In genomic region chr1:29317063-29317915, GRCh38 we compare ENCODE assay signal across 23 cellular contexts.
"Had no signal": no experiment of that assay in that cellular context is flagged by ENCODE, and none has a peak within 500 bp of the region (broad histone marks: within the 10 kb centered on the region; RNA-seq: fewer than 3 reads in every experiment).

No MANE protein-coding gene starts in this region.

- H3K27me3 ChIP-seq: dorsolateral prefrontal cortex, gastrocnemius medialis, right atrium auricular region, sigmoid colon, testis, tibial artery, upper lobe of left lung, uterus had no signal

- H3K4me3 Mint-ChIP-seq: endodermal cell; memory B cell; natural killer cell; stimulated activated memory B cell treated with anti-CD40 and anti-IgM and Interleukin-4, amounts not matched to agents 10 μg/mL and 1 μg/mL and 100 μg/mL, for 72 hours had no signal

- H3K27me3 Mint-ChIP-seq: memory B cell had no signal

- DNase-seq: dorsolateral prefrontal cortex; effector CD4-positive, alpha-beta T cell; endodermal cell; foreskin fibroblast; gastrocnemius medialis; kidney; natural killer cell; sigmoid colon; stimulated activated CD4-positive, alpha-beta T cell treated with anti-CD3 and anti-CD28 coated beads, Interleukin-4, amount 100 ng/mL, for 4 hours; stimulated activated naive CD8-positive, alpha-beta T cell treated with anti-CD3 and anti-CD28 coated beads, Interleukin-15, Interleukin-2, amounts not matched to agents 100 U/mL and 50 U/mL, for 24 hours; substantia nigra; testis; tibial artery; uterus had no signal

- H3K9me3 ChIP-seq: gastrocnemius medialis, prostate gland, right atrium auricular region, sigmoid colon, testis, tibial artery, upper lobe of left lung, uterus had no signal

- H3K27ac ChIP-seq: dorsolateral prefrontal cortex, epithelial cell of prostate, gastrocnemius medialis, prostate gland, right atrium auricular region, sigmoid colon, testis, tibial artery, upper lobe of left lung, uterus had no signal

- H3K4me3 ChIP-seq: dorsolateral prefrontal cortex, gastrocnemius medialis, lung, prostate gland, right atrium auricular region, sigmoid colon, testis, tibial artery, upper lobe of left lung, uterus had no signal

- H3K36me3 Mint-ChIP-seq: memory B cell; natural killer cell; stimulated activated memory B cell treated with anti-CD40 and anti-IgM and Interleukin-4, amounts not matched to agents 10 μg/mL and 1 μg/mL and 100 μg/mL, for 72 hours had no signal

- H3K4me1 ChIP-seq: gastrocnemius medialis, prostate gland, right atrium auricular region, sigmoid colon, testis, tibial artery, upper lobe of left lung, uterus had no signal

- H3K4me1 Mint-ChIP-seq: endodermal cell; memory B cell; natural killer cell; stimulated activated memory B cell treated with anti-CD40 and anti-IgM and Interleukin-4, amounts not matched to agents 10 μg/mL and 1 μg/mL and 100 μg/mL, for 72 hours had no signal

- H3K36me3 ChIP-seq: uterus had no signal

- ATAC-seq: esophagus mucosa; gastrocnemius medialis; left lobe of liver; natural killer cell; stimulated activated memory B cell treated with anti-CD40 and anti-IgM and Interleukin-4, amounts not matched to agents 10 μg/mL and 1 μg/mL and 100 μg/mL, for 72 hours; stimulated activated naive CD8-positive, alpha-beta T cell treated with anti-CD3 and anti-CD28 coated beads, Interleukin-15, Interleukin-2, amounts not matched to agents 100 U/mL and 50 U/mL, for 24 hours had no signal

- H3K27ac Mint-ChIP-seq: endodermal cell; memory B cell; natural killer cell; stimulated activated memory B cell treated with anti-CD40 and anti-IgM and Interleukin-4, amounts not matched to agents 10 μg/mL and 1 μg/mL and 100 μg/mL, for 72 hours had no signal

- H3K9me3 Mint-ChIP-seq: endodermal cell; memory B cell; natural killer cell; stimulated activated memory B cell treated with anti-CD40 and anti-IgM and Interleukin-4, amounts not matched to agents 10 μg/mL and 1 μg/mL and 100 μg/mL, for 72 hours had no signal
